In the genomic region with DNA sequence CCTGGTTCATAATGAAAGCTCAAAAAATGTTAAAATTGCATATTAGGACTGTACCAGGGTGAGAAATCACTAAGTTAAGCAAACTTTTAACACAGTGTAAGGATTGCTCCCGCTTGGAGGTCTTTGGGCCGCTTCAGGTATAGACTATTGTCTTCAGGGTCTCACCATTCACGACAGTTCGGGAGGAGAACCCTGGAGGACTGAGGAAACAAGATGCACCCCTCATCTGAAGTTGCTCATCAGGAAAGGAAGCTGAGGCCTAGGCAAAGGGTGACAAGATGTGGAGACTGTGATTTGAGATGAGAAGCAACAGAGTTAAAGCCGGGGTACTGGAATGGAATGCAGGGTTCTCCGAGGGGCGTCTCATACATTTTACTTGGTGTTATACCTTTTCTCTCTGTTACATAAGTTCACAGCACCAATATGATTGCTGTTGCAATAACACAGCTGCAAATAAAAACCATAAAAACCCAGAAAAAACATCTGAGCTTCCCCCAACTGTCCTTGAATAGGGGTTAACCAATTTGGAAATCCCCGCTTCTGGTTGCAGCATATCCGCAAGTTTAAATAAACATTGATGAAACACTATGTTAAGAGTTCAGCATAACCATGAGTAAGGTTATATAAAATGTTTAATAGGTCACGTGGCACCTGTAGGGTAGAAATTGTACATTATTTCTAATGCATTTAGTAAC, we compare ENCODE assay signal across 10 cellular contexts. TPM values are rescaled to one million over a fixed set of nuclear protein-coding genes. Genes with fewer than 3 reads are reported as not detected.
DNase-seq lines count a peak whose midpoint lies in the region; ATAC-seq and TF ChIP-seq lines count a peak whose summit lies in the region.
"Had no signal": no experiment of that assay in that cellular context is flagged by ENCODE, and none has a peak within 500 bp of the region (broad histone marks: within the 10 kb centered on the region; RNA-seq: fewer than 3 reads in every experiment).

No MANE protein-coding gene starts in this region.

- TF ChIP-seq CTCF in MCF 10A (IDR thresholded peaks at IDR 0.05; ENCODE audit: unreplicated experiment) (no peak), mammary epithelial cell (conservative IDR thresholded peaks at IDR 0.05 in 1 of 2, IDR thresholded peaks at IDR 0.05 in 1 of 2; ENCODE audit: extremely low read depth in 1 of 2, insufficient read depth in 1 of 2, low read depth in 1 of 2, low read length in 2 of 2) (no peak), KMS-11 (conservative IDR thresholded peaks at IDR 0.05; ENCODE audit: low read depth, low read length) (no peak), vagina (IDR thresholded peaks at IDR 0.05) (no peak)

- no peaks in the 10 kb centered on the region for H3K27me3 Mint-ChIP-seq in MCF 10A (ENCODE audit: insufficient read depth, unreplicated experiment)
- H3K27me3 Mint-ChIP-seq: stimulated activated naive CD8-positive, alpha-beta T cell treated with anti-CD3 and anti-CD28 coated beads, Interleukin-15, Interleukin-2, amounts not matched to agents 100 ng/mL and 50 ng/mL, for 24 hours had no signal

- no TSS peak for BruUV-seq in MCF 10A (replicated peaks; lab: Mats Ljungman, UMichigan)
- BruUV-seq in mammary epithelial cell (replicated peaks; lab: Mats Ljungman, UMichigan): no TSS peak

- no peaks in the 10 kb centered on the region for H3K36me3 Mint-ChIP-seq in MCF 10A (ENCODE audit: insufficient read depth, unreplicated experiment)

- H3K9me3 ChIP-seq in mammary epithelial cell (replicated peaks; ENCODE audit: insufficient read depth, low read length) (no peaks in the 10 kb centered on the region), vagina (no peaks in the 10 kb centered on the region)

- H3K4me2 ChIP-seq in mammary epithelial cell (ENCODE audit: insufficient read depth, low read depth, low read length) (no peak overlapping the region), KMS-11 (peak overlapping the region; percentile 92)

- no peak for TF ChIP-seq POLR2A in vagina (IDR thresholded peaks at IDR 0.05)

- H3K79me2 ChIP-seq in mammary epithelial cell (ENCODE audit: insufficient read depth, low read length) (no peaks in the 10 kb centered on the region), KMS-11 (ENCODE audit: insufficient read depth, low read depth) (no peaks in the 10 kb centered on the region)

- no peak overlapping the region for H3K4me3 Mint-ChIP-seq in MCF 10A (ENCODE audit: unreplicated experiment)
- H3K4me3 Mint-ChIP-seq: stimulated activated naive CD8-positive, alpha-beta T cell treated with anti-CD3 and anti-CD28 coated beads, Interleukin-15, Interleukin-2, amounts not matched to agents 100 ng/mL and 50 ng/mL, for 24 hours; T-helper 1 cell treated with Interleukin-12 subunit alpha and Interleukin-12 subunit beta and Interleukin-4 antibody, amounts not matched to agents 30 μg/mL and 1 μg/mL, for 36 hours had no signal

- POLR2A ChIA-PET in MCF 10A (lab: Yijun Ruan, JAX): interaction anchor here (0.5 to 1.5 kb wide), 8 partner anchors 10 to 320 kb away, joined by 3 to 6 read pairs (median 3); no protein-coding TSS in a partner anchor

- CTCF ChIA-PET in MCF 10A (lab: Yijun Ruan, JAX): interaction anchor here (2.4 kb wide), 1 partner anchor 14 kb away, joined by 11 read pairs; no protein-coding TSS in a partner anchor
- CTCF ChIA-PET in mammary epithelial cell (lab: Charles Lee; ENCODE audit: low non-redundant PET): no interaction called here

- H3K4me1 ChIP-seq in mammary epithelial cell (ENCODE audit: insufficient read depth, low read length) (no peaks in the 10 kb centered on the region), KMS-11 (ENCODE audit: low read depth, poor library complexity, severe bottlenecking) (peaks cover 81% of the 10 kb centered on the region), vagina (peaks cover 20% of the 10 kb centered on the region)

- H3K9ac ChIP-seq in mammary epithelial cell (ENCODE audit: insufficient read depth, low read length): no peak overlapping the region
- H3K9ac ChIP-seq in KMS-11: peak overlapping the region; percentile 58; the same call in 1 of the 2 replicates

- no peaks in the 10 kb centered on the region for H3K27me3 ChIP-seq in mammary epithelial cell (ENCODE audit: insufficient read depth, low read length)
- H3K27me3 ChIP-seq in KMS-11 (ENCODE audit: insufficient read depth, low read depth): no peaks in the 10 kb centered on the region
- no peaks in the 10 kb centered on the region for H3K27me3 ChIP-seq in vagina

- H3K36me3 ChIP-seq in mammary epithelial cell (ENCODE audit: insufficient read depth, low read length) (no peaks in the 10 kb centered on the region), KMS-11 (ENCODE audit: insufficient read depth) (no peaks in the 10 kb centered on the region), vagina (no peaks in the 10 kb centered on the region)

- H3K27ac ChIP-seq in mammary epithelial cell (ENCODE audit: insufficient read depth, low read depth, low read length): no peak overlapping the region
- H3K27ac ChIP-seq in KMS-11: peak overlapping the region; percentile 93
- H3K27ac ChIP-seq in vagina: peak overlapping the region; percentile 3

- 75% methylated on average over 9 of the region's 10 CpGs for WGBS in mammary epithelial cell (ENCODE audit: low coverage, missing lambda C conversion rate)

- H3K9me3 Mint-ChIP-seq in MCF 10A (ENCODE audit: unreplicated experiment): no peaks in the 10 kb centered on the region
- H3K9me3 Mint-ChIP-seq: T-helper 1 cell treated with Interleukin-12 subunit alpha and Interleukin-12 subunit beta and Interleukin-4 antibody, amounts not matched to agents 30 μg/mL and 1 μg/mL, for 36 hours had no signal

- H3K4me3 ChIP-seq in mammary epithelial cell (replicated peaks in 1 of 3; ENCODE audit: insufficient read depth in 1 of 3, low read depth in 2 of 3, low read length in 3 of 3): no peak overlapping the region
- H3K4me3 ChIP-seq in KMS-11 (IDR thresholded peaks at IDR 0.05; ENCODE audit: insufficient read depth, low read depth, low read length): peak overlapping the region; percentile 84
- no peak overlapping the region for H3K4me3 ChIP-seq in vagina

- dilution Hi-C loops in mammary epithelial cell (cut with HindIII; ENCODE audit: low sequenced_read_pairs): no loop called here

- in situ Hi-C loops in mammary epithelial cell (cut with MboI; ENCODE audit: low sequenced_read_pairs in 2 of 2): loop anchor here in 1 of 2 donors (25.0 kb wide), 1 partner anchor 315 kb away; no protein-coding TSS in a partner anchor

- ATAC-seq in HG02884 (IDR thresholded peaks at IDR 0.05; ENCODE audit: unreplicated experiment): no peak

- H4K20me1 ChIP-seq in mammary epithelial cell (ENCODE audit: insufficient read depth, low read length): no peaks in the 10 kb centered on the region
- H4K20me1 ChIP-seq in KMS-11 (ENCODE audit: insufficient read depth): no peaks in the 10 kb centered on the region

- H3K4me1 Mint-ChIP-seq in MCF 10A (ENCODE audit: insufficient read depth, unreplicated experiment): no peaks in the 10 kb centered on the region

- intact Hi-C loops in MCF 10A (cut with micrococcal nuclease) (no loop called here), mammary epithelial cell (cut with micrococcal nuclease) (no loop called here), vagina (cut with DNase I) (no loop called here)

- DNase-seq in MCF 10A (ENCODE audit: unreplicated experiment): peak; percentile 78
- DNase-seq in mammary epithelial cell: no peak
- DNase-seq in central memory CD4-positive, alpha-beta T cell: peak; percentile 60
- DNase-seq in vagina (ENCODE audit: extremely low spot score in 2 of 2): no peak
- DNase-seq in SW480 (ENCODE audit: low spot score): no peak
- no peak for DNase-seq in NCI-H146 treated with DMSO at 0.1 percent for 48 hours (lab: John Stamatoyannopoulos, UW; ENCODE audit: unreplicated experiment)

- H2AFZ ChIP-seq in mammary epithelial cell (ENCODE audit: low read depth, low read length) (no peak overlapping the region), KMS-11 (ENCODE audit: low read depth) (peak overlapping the region; percentile 81)

- H3K27ac Mint-ChIP-seq in MCF 10A (ENCODE audit: low read depth, unreplicated experiment): no peak overlapping the region
- H3K27ac Mint-ChIP-seq: stimulated activated naive CD8-positive, alpha-beta T cell treated with anti-CD3 and anti-CD28 coated beads, Interleukin-15, Interleukin-2, amounts not matched to agents 100 ng/mL and 50 ng/mL, for 24 hours; T-helper 1 cell treated with Interleukin-12 subunit alpha and Interleukin-12 subunit beta and Interleukin-4 antibody, amounts not matched to agents 30 μg/mL and 1 μg/mL, for 36 hours had no signal

RNA-seq across cellular contexts. Expression of gene FBXO48, which starts 40.1 kb away (rescaled TPM):
- total RNA-seq in MCF 10A (2022): 1.7 and 2.1 TPM in 2 replicates
- total RNA-seq in mammary epithelial cell: 1 to 10 TPM; 1.3 to 1.6 TPM
- 0.78 TPM for polyA plus RNA-seq in mammary epithelial cell
- 3.0 TPM for polyA minus RNA-seq in mammary epithelial cell
- total RNA-seq in vagina: 1.2 TPM

RNA-seq across cellular contexts. Expression of gene APLF, which starts 40.4 kb away (rescaled TPM):
- total RNA-seq in MCF 10A (2022) (4.0 TPM in 2 replicates), mammary epithelial cell (1 to 10 TPM; 3.7 to 4.8 TPM), vagina (18.7 TPM)
- 0.97 TPM for polyA plus RNA-seq in mammary epithelial cell
- 6.1 TPM for polyA minus RNA-seq in mammary epithelial cell

Comparison
In these comparisons a context has a peak if more than half of its experiments do, and no peak if none do; other contexts are left out.
1. DNase-seq: peak in MCF 10A (single experiment) and central memory CD4-positive, alpha-beta T cell (single experiment); none in mammary epithelial cell (single experiment), vagina (0 of 2), SW480 (single experiment) and NCI-H146 treated with DMSO at 0.1 percent for 48 hours (single experiment).